ENCODE assay signal across 8 cellular contexts in genomic region chr18:63155910-63156773, GRCh38.
DNase-seq lines count a peak whose midpoint lies in the region; ATAC-seq and TF ChIP-seq lines count a peak whose summit lies in the region.

No MANE protein-coding gene starts in this region.

- ATAC-seq in heart left ventricle, result no peak
- no peak for ATAC-seq in activated T-cell treated with anti-CD3 and anti-CD28 coated beads, Interleukin-2, amount 50 U/mL, for 72 hours (replicated peaks in 1 of 2)
- ATAC-seq in HG03565 (IDR thresholded peaks at IDR 0.05; ENCODE audit: unreplicated experiment), result no peak

- intact Hi-C loops in left ventricle myocardium inferior (cut with micrococcal nuclease), result no loop called here
- intact Hi-C loops in heart left ventricle (cut with DNase I), result loop anchor here in 6 of 10 donors (2.0 to 10.0 kb wide), 5 partner anchors 23 to 159 kb away; partner anchors contain the start of gene BCL2 (in 1 of the 6)
- intact Hi-C loops in dorsolateral prefrontal cortex (cut with DNase I), result no loop called here

- H3K9ac ChIP-seq in mucosa of rectum (ENCODE audit: low read depth in 1 of 2, low read length in 2 of 2), result peak overlapping the region; percentile 41 to 60

- H3K9me3 ChIP-seq in left ventricle myocardium inferior (replicated peaks), result no peaks in the 10 kb centered on the region
- no peaks in the 10 kb centered on the region for H3K9me3 ChIP-seq in heart left ventricle
- H3K9me3 ChIP-seq in mucosa of rectum (ENCODE audit: control insufficient read depth in 2 of 2, low read length in 2 of 2), result no peaks in the 10 kb centered on the region

- peak overlapping the region; percentile 55 for H3K27ac Mint-ChIP-seq in activated T-cell treated with anti-CD3 and anti-CD28 coated beads, Interleukin-2, amount 50 U/mL, for 72 hours

- H3K4me3 ChIP-seq in left ventricle myocardium inferior (peak overlapping the region; percentile 49), heart left ventricle (peak overlapping the region in 3 of 12 donors; percentile 16 to 45 (median 40)), mucosa of rectum (ENCODE audit: low read length in 2 of 2) (peak overlapping the region; percentile 67 to 75), dorsolateral prefrontal cortex (peak overlapping the region in 4 of 59 donors; percentile 25 to 32 (median 30))

- no peak for TF ChIP-seq POLR2A in heart left ventricle (IDR thresholded peaks at IDR 0.05)

- H3K4me1 Mint-ChIP-seq in activated T-cell treated with anti-CD3 and anti-CD28 coated beads, Interleukin-2, amount 50 U/mL, for 72 hours (ENCODE audit: low read depth), result peaks cover 100% of the 10 kb centered on the region

- peak overlapping the region; percentile 70 to 96 for H3K4me3 Mint-ChIP-seq in activated T-cell treated with anti-CD3 and anti-CD28 coated beads, Interleukin-2, amount 50 U/mL, for 72 hours

- H3K27me3 ChIP-seq in left ventricle myocardium inferior (ENCODE audit: low read depth), result no peaks in the 10 kb centered on the region
- H3K27me3 ChIP-seq in heart left ventricle, result no peaks in the 10 kb centered on the region
- no peaks in the 10 kb centered on the region for H3K27me3 ChIP-seq in mucosa of rectum (ENCODE audit: control insufficient read depth in 2 of 2, insufficient read depth in 2 of 2, low read length in 2 of 2)
- H3K27me3 ChIP-seq in dorsolateral prefrontal cortex, result no peaks in the 10 kb centered on the region

- no peaks in the 10 kb centered on the region for H3K27me3 Mint-ChIP-seq in activated T-cell treated with anti-CD3 and anti-CD28 coated beads, Interleukin-2, amount 50 U/mL, for 72 hours (ENCODE audit: low read depth)

- H3K36me3 ChIP-seq in left ventricle myocardium inferior, result no peaks in the 10 kb centered on the region
- H3K36me3 ChIP-seq in heart left ventricle, result no peaks in the 10 kb centered on the region
- no peaks in the 10 kb centered on the region for H3K36me3 ChIP-seq in mucosa of rectum (ENCODE audit: control insufficient read depth in 2 of 2, insufficient read depth in 2 of 2, low read length in 2 of 2)

- 81 to 88% (median 86%) methylated on average over 14 of the region's 14 CpGs for WGBS in heart left ventricle, 4 donors

- no peak for DNase-seq in left ventricle myocardium inferior
- no peak for DNase-seq in heart left ventricle
- peak in 1 of 2 donors; percentile 35 for DNase-seq in activated T-cell treated with anti-CD3 and anti-CD28 coated beads, Interleukin-2, amount 50 U/mL, for 72 hours
- no peak for DNase-seq in NCI-H1694 treated with DMSO at 0.1 percent for 48 hours (lab: John Stamatoyannopoulos, UW)
- DNase-seq in dorsolateral prefrontal cortex, result no peak
- DNase-seq in NCI-H1436 treated with DMSO at 0.1 percent for 48 hours (lab: John Stamatoyannopoulos, UW), result no peak

- no peaks in the 10 kb centered on the region for H3K9me3 Mint-ChIP-seq in activated T-cell treated with anti-CD3 and anti-CD28 coated beads, Interleukin-2, amount 50 U/mL, for 72 hours

- H3K36me3 Mint-ChIP-seq in activated T-cell treated with anti-CD3 and anti-CD28 coated beads, Interleukin-2, amount 50 U/mL, for 72 hours (ENCODE audit: insufficient read depth in 2 of 2), result peaks cover 2 to 19% of the 10 kb centered on the region in 2 donors

- peaks cover 23% of the 10 kb centered on the region for H3K4me1 ChIP-seq in left ventricle myocardium inferior
- peaks cover 0 to 57% (median 14%) of the 10 kb centered on the region in 12 donors for H3K4me1 ChIP-seq in heart left ventricle
- H3K4me1 ChIP-seq in mucosa of rectum (ENCODE audit: control insufficient read depth in 2 of 2, insufficient read depth in 2 of 2, low read length in 2 of 2), result peaks cover 44 to 48% of the 10 kb centered on the region in 2 donors

- TF ChIP-seq CTCF in left ventricle myocardium inferior (IDR thresholded peaks at IDR 0.05; ENCODE audit: borderline replicate concordance) (no peak), heart left ventricle (IDR thresholded peaks at IDR 0.05) (no peak), dorsolateral prefrontal cortex (IDR thresholded peaks at IDR 0.05 in 54 of 56, conservative IDR thresholded peaks at IDR 0.05 in 2 of 56; ENCODE audit: low read depth in 1 of 56, partially characterized antibody in 56 of 56) (no peak)

- H3K27ac ChIP-seq in left ventricle myocardium inferior (replicated peaks), result no peak overlapping the region
- peak overlapping the region in 2 of 12 donors; percentile 26 to 72 for H3K27ac ChIP-seq in heart left ventricle
- H3K27ac ChIP-seq in mucosa of rectum (ENCODE audit: low read depth in 2 of 2, low read length in 2 of 2), result peak overlapping the region; percentile 76 to 88
- H3K27ac ChIP-seq in dorsolateral prefrontal cortex, result peak overlapping the region in 18 of 59 donors; percentile 2 to 55 (median 31)

Comparison
In these comparisons a context has a peak if more than half of its experiments do, and no peak if none do; other contexts are left out.
1. intact Hi-C loops: an anchor here in heart left ventricle (2.0 to 10.0 kb wide); none called in left ventricle myocardium inferior and dorsolateral prefrontal cortex.